ENCODE assay signal across 19 cellular contexts in genomic region chr6:108958900-108959770, GRCh38.
A peak's percentile ranks its signal among the peaks of the same experiment; 100 is the strongest.
DNase-seq lines count a peak whose midpoint lies in the region; ATAC-seq lines count a peak whose summit lies in the region.
"Had no signal": no experiment of that assay in that cellular context is flagged by ENCODE, and none has a peak within 500 bp of the region (broad histone marks: within the 10 kb centered on the region; RNA-seq: fewer than 3 reads in every experiment).

No MANE protein-coding gene starts in this region.

- no peaks in the 10 kb centered on the region for H3K36me3 Mint-ChIP-seq in naive B cell

- DNase-seq in SKM-1 treated with dmso at 0.1 percent for 144 hours (lab: John Stamatoyannopoulos, UW; ENCODE audit: unreplicated experiment): peak; percentile 17
- DNase-seq in SKM-1 (lab: John Stamatoyannopoulos, UW; ENCODE audit: unreplicated experiment): no peak
- DNase-seq in Kasumi-1 (lab: John Stamatoyannopoulos, UW): peak; percentile 68 to 70
- DNase-seq in RPMI8226: peak; percentile 32
- DNase-seq in naive B cell: peak; percentile 2
- no peak for DNase-seq in kidney glomerular epithelial cell (lab: John Stamatoyannopoulos, UW)
- DNase-seq in NCI-H187 (lab: John Stamatoyannopoulos, UW): no peak
- DNase-seq in NCI-H446 treated with DMSO at 0.1 percent for 48 hours (lab: John Stamatoyannopoulos, UW): no peak
- DNase-seq: activated CD4-positive, alpha-beta T cell treated with anti-CD3 and anti-CD28 coated beads, Interleukin-2, amount 50 U/mL, for 1 hour; amygdala; C1 segment of cervical spinal cord; DMS 273 treated with DMSO at 0.1 percent for 48 hours; HFFc6; hippocampal formation; NCI-H2029; NCI-H226; retina; substantia nigra; SW 1271 had no signal

- H3K27me3 Mint-ChIP-seq in naive B cell: peaks cover 0 to 4% (median 0%) of the 10 kb centered on the region in 3 donors

- ATAC-seq in naive B cell (ENCODE audit: low read depth in 2 of 2): peak; percentile 43 to 57

- H3K4me3 Mint-ChIP-seq in naive B cell: peak overlapping the region in 3 of 8 donors; percentile 24 to 73 (median 46)
- H3K4me3 Mint-ChIP-seq: HFFc6 had no signal

- peak overlapping the region in 4 of 6 donors; percentile 8 to 85 (median 61) for H3K27ac Mint-ChIP-seq in naive B cell
- H3K27ac Mint-ChIP-seq: HFFc6 had no signal

- H3K9me3 Mint-ChIP-seq in naive B cell: no peaks in the 10 kb centered on the region
- H3K9me3 Mint-ChIP-seq: HFFc6 had no signal

- H3K4me1 Mint-ChIP-seq in naive B cell: peaks cover 10 to 20% (median 18%) of the 10 kb centered on the region in 3 donors

Comparison
In these comparisons a context has a peak if more than half of its experiments do, and no peak if none do; other contexts are left out.
1. DNase-seq: peak in SKM-1 treated with dmso at 0.1 percent for 144 hours (single experiment), Kasumi-1 (2 of 2), RPMI8226 (single experiment) and naive B cell (single experiment); none in SKM-1 (single experiment), kidney glomerular epithelial cell (single experiment), NCI-H187 (0 of 2) and NCI-H446 treated with DMSO at 0.1 percent for 48 hours (single experiment).